18 cellular contexts compared by ENCODE assay signal in the genomic region with DNA sequence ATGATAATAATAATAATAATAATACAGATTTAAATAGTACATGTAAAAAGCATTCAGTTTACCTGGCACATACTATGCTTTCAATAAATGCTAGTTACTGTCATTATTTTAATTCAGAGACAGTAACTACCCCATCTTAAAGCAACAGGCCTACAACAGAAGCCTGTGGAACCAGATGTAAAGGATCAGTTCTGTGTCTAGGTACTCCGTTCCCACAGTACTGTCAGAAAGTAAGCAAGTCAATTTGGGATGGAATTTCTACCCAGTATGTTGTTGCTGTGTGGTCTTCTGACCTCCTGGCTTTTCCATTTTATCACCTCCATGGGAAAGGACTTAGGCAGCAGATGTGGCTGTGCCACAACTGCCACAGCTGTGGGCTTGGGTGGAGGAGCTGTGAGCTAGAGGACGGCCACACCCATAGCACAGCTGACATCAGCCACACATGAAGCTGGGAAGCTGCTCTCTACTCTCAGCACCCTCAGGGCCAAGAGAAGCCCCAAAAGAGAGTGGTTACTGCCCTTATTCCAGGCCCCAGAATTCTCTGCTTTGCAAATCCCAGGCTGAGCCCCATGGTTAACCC.
DNase-seq lines count a peak whose midpoint lies in the region; ATAC-seq and TF ChIP-seq lines count a peak whose summit lies in the region.
"Had no signal": no experiment of that assay in that cellular context is flagged by ENCODE, and none has a peak within 500 bp of the region (broad histone marks: within the 10 kb centered on the region; RNA-seq: fewer than 3 reads in every experiment).

No MANE protein-coding gene starts in this region.

- H3K36me3 ChIP-seq in esophagus squamous epithelium (peaks cover 0 to 97% (median 0%) of the 10 kb centered on the region in 3 donors), muscle layer of duodenum (ENCODE audit: control insufficient read depth in 1 of 2, insufficient read depth in 2 of 2, low read length in 2 of 2) (peaks cover 26 to 62% of the 10 kb centered on the region in 2 donors), upper lobe of right lung (peaks cover 60% of the 10 kb centered on the region)
- H3K36me3 ChIP-seq: pancreas had no signal

- CTCF ChIA-PET in activated CD8-positive, alpha-beta T cell treated with anti-CD3 and anti-CD28 coated beads, Interleukin-2, amount 10 ng/mL, durations not matched to agents 7 days and 5 days (lab: Charles Lee) = no interaction called here
- CTCF ChIA-PET in activated CD8-positive, alpha-beta T cell treated with anti-CD3 and anti-CD28 coated beads for 36 hours (lab: Charles Lee) = no interaction called here

- no peaks in the 10 kb centered on the region for H3K36me3 Mint-ChIP-seq in activated CD8-positive, alpha-beta T cell treated with anti-CD3 and anti-CD28 coated beads, Interleukin-2, amount 10 ng/mL, durations not matched to agents 7 days and 5 days (ENCODE audit: low read depth)
- no peaks in the 10 kb centered on the region for H3K36me3 Mint-ChIP-seq in activated CD8-positive, alpha-beta T cell treated with anti-CD3 and anti-CD28 coated beads for 36 hours (ENCODE audit: low read depth)

- TF ChIP-seq CTCF in activated CD8-positive, alpha-beta T cell treated with anti-CD3 and anti-CD28 coated beads for 36 hours (IDR thresholded peaks at IDR 0.05) = no peak
- TF ChIP-seq CTCF in esophagus squamous epithelium (IDR thresholded peaks at IDR 0.05) (no peak), upper lobe of right lung (IDR thresholded peaks at IDR 0.05) (no peak)

- no peak overlapping the region for H3K4me3 Mint-ChIP-seq in activated CD8-positive, alpha-beta T cell treated with anti-CD3 and anti-CD28 coated beads, Interleukin-2, amount 10 ng/mL, durations not matched to agents 7 days and 5 days
- H3K4me3 Mint-ChIP-seq in activated CD8-positive, alpha-beta T cell treated with anti-CD3 and anti-CD28 coated beads for 36 hours = no peak overlapping the region
- H3K4me3 Mint-ChIP-seq: activated B cell treated with CpG ODN at 0.5 μM for 24 hours had no signal

- no peaks in the 10 kb centered on the region for H3K27me3 ChIP-seq in esophagus squamous epithelium
- no peaks in the 10 kb centered on the region for H3K27me3 ChIP-seq in muscle layer of duodenum (ENCODE audit: low read depth, low read length)
- H3K27me3 ChIP-seq in upper lobe of right lung = no peaks in the 10 kb centered on the region
- H3K27me3 ChIP-seq: cardiac muscle cell, pancreas had no signal

- ATAC-seq in activated CD8-positive, alpha-beta T cell treated with anti-CD3 and anti-CD28 coated beads, Interleukin-2, amount 10 ng/mL, durations not matched to agents 7 days and 5 days = peak; percentile 33
- ATAC-seq in activated CD8-positive, alpha-beta T cell treated with anti-CD3 and anti-CD28 coated beads for 36 hours = no peak
- peak; percentile 49 for ATAC-seq in upper lobe of right lung
- no peak for ATAC-seq in GM18520 (IDR thresholded peaks at IDR 0.05; ENCODE audit: unreplicated experiment)
- ATAC-seq: esophagus mucosa, pancreas had no signal

- TF ChIP-seq POLR2A in esophagus squamous epithelium (IDR thresholded peaks at IDR 0.05) = no peak

- H3K27ac Mint-ChIP-seq in activated CD8-positive, alpha-beta T cell treated with anti-CD3 and anti-CD28 coated beads, Interleukin-2, amount 10 ng/mL, durations not matched to agents 7 days and 5 days = no peak overlapping the region
- no peak overlapping the region for H3K27ac Mint-ChIP-seq in activated CD8-positive, alpha-beta T cell treated with anti-CD3 and anti-CD28 coated beads for 36 hours
- H3K27ac Mint-ChIP-seq: activated B cell treated with CpG ODN at 0.5 μM for 24 hours had no signal

- H3K4me3 ChIP-seq in esophagus squamous epithelium (no peak overlapping the region), muscle layer of duodenum (ENCODE audit: low read depth in 1 of 2, low read length in 2 of 2) (no peak overlapping the region), upper lobe of right lung (no peak overlapping the region)
- H3K4me3 ChIP-seq: cardiac muscle cell, pancreas had no signal

- H3K9me3 Mint-ChIP-seq in activated CD8-positive, alpha-beta T cell treated with anti-CD3 and anti-CD28 coated beads, Interleukin-2, amount 10 ng/mL, durations not matched to agents 7 days and 5 days (ENCODE audit: insufficient read depth) = no peaks in the 10 kb centered on the region
- H3K9me3 Mint-ChIP-seq in activated CD8-positive, alpha-beta T cell treated with anti-CD3 and anti-CD28 coated beads for 36 hours = no peaks in the 10 kb centered on the region
- H3K9me3 Mint-ChIP-seq: activated B cell treated with CpG ODN at 0.5 μM for 24 hours had no signal

- DNase-seq in activated CD8-positive, alpha-beta T cell treated with anti-CD3 and anti-CD28 coated beads, Interleukin-2, amount 10 ng/mL, durations not matched to agents 7 days and 5 days = no peak
- no peak for DNase-seq in activated CD8-positive, alpha-beta T cell treated with anti-CD3 and anti-CD28 coated beads for 36 hours
- DNase-seq in esophagus squamous epithelium (lab: John Stamatoyannopoulos, UW) = no peak
- DNase-seq in upper lobe of right lung = no peak
- DNase-seq in superior temporal gyrus (ENCODE audit: extremely low spot score) = no peak
- no peak for DNase-seq in SKM-1 (lab: John Stamatoyannopoulos, UW; ENCODE audit: unreplicated experiment)
- DNase-seq: activated B cell treated with CpG ODN at 0.5 μM for 24 hours, DMS53, kidney, NCI-H1105, NCI-H510A treated with DMSO at 0.1 percent for 48 hours, pancreas, SHP77 treated with DMSO at 0.1 percent for 48 hours, substantia nigra had no signal

- H3K4me1 Mint-ChIP-seq in activated CD8-positive, alpha-beta T cell treated with anti-CD3 and anti-CD28 coated beads, Interleukin-2, amount 10 ng/mL, durations not matched to agents 7 days and 5 days (ENCODE audit: low read depth) = peaks cover 3% of the 10 kb centered on the region
- no peaks in the 10 kb centered on the region for H3K4me1 Mint-ChIP-seq in activated CD8-positive, alpha-beta T cell treated with anti-CD3 and anti-CD28 coated beads for 36 hours (ENCODE audit: low read depth)
- H3K4me1 Mint-ChIP-seq: activated B cell treated with CpG ODN at 0.5 μM for 24 hours had no signal

- peak overlapping the region in 3 of 4 donors; percentile 50 to 64 (median 54) for H3K27ac ChIP-seq in esophagus squamous epithelium
- peak overlapping the region; percentile 42 for H3K27ac ChIP-seq in muscle layer of duodenum (ENCODE audit: low read length)
- H3K27ac ChIP-seq in upper lobe of right lung = no peak overlapping the region
- H3K27ac ChIP-seq: pancreas had no signal

- WGBS in esophagus squamous epithelium, 2 donors = 78 to 87% methylated on average over 1 to 2 of the region's 2 CpGs

- peaks cover 0 to 26% (median 4%) of the 10 kb centered on the region in 3 donors for H3K4me1 ChIP-seq in esophagus squamous epithelium
- peaks cover 9 to 30% of the 10 kb centered on the region in 2 donors for H3K4me1 ChIP-seq in muscle layer of duodenum (ENCODE audit: control insufficient read depth in 1 of 2, insufficient read depth in 2 of 2, low read length in 2 of 2)
- H3K4me1 ChIP-seq in upper lobe of right lung = peaks cover 3% of the 10 kb centered on the region
- H3K4me1 ChIP-seq: pancreas had no signal

- intact Hi-C loops in activated CD8-positive, alpha-beta T cell treated with anti-CD3 and anti-CD28 coated beads for 36 hours (cut with micrococcal nuclease) = no loop called here
- intact Hi-C loops in esophagus squamous epithelium (cut with DNase I) = no loop called here
- intact Hi-C loops in upper lobe of right lung (cut with DNase I) = loop anchor here (10.0 kb wide), 1 partner anchor 192 kb away; no protein-coding TSS in a partner anchor

- H3K27me3 Mint-ChIP-seq in activated CD8-positive, alpha-beta T cell treated with anti-CD3 and anti-CD28 coated beads, Interleukin-2, amount 10 ng/mL, durations not matched to agents 7 days and 5 days (ENCODE audit: low read depth) = no peaks in the 10 kb centered on the region
- no peaks in the 10 kb centered on the region for H3K27me3 Mint-ChIP-seq in activated CD8-positive, alpha-beta T cell treated with anti-CD3 and anti-CD28 coated beads for 36 hours
- H3K27me3 Mint-ChIP-seq: activated B cell treated with CpG ODN at 0.5 μM for 24 hours had no signal

- POLR2A ChIA-PET in activated CD8-positive, alpha-beta T cell treated with anti-CD3 and anti-CD28 coated beads, Interleukin-2, amount 10 ng/mL, durations not matched to agents 7 days and 5 days (lab: Charles Lee) = no interaction called here
- POLR2A ChIA-PET in activated CD8-positive, alpha-beta T cell treated with anti-CD3 and anti-CD28 coated beads for 36 hours (lab: Charles Lee) = interaction anchor here (0.6 kb wide), 1 partner anchor 352 kb away, joined by 3 read pairs; no protein-coding TSS in a partner anchor

- H3K9me3 ChIP-seq in esophagus squamous epithelium (no peaks in the 10 kb centered on the region), muscle layer of duodenum (ENCODE audit: control insufficient read depth in 1 of 2, low read length in 2 of 2) (no peaks in the 10 kb centered on the region), upper lobe of right lung (no peaks in the 10 kb centered on the region)
- H3K9me3 ChIP-seq: pancreas had no signal

Comparison
In these comparisons a context has a peak if more than half of its experiments do, and no peak if none do; other contexts are left out.
1. ATAC-seq: peak in activated CD8-positive, alpha-beta T cell treated with anti-CD3 and anti-CD28 coated beads, Interleukin-2, amount 10 ng/mL, durations not matched to agents 7 days and 5 days (single experiment) and upper lobe of right lung (single experiment); none in activated CD8-positive, alpha-beta T cell treated with anti-CD3 and anti-CD28 coated beads for 36 hours (single experiment) and GM18520 (single experiment).